ENCODE assay signal across 17 cellular contexts in the genomic region with DNA sequence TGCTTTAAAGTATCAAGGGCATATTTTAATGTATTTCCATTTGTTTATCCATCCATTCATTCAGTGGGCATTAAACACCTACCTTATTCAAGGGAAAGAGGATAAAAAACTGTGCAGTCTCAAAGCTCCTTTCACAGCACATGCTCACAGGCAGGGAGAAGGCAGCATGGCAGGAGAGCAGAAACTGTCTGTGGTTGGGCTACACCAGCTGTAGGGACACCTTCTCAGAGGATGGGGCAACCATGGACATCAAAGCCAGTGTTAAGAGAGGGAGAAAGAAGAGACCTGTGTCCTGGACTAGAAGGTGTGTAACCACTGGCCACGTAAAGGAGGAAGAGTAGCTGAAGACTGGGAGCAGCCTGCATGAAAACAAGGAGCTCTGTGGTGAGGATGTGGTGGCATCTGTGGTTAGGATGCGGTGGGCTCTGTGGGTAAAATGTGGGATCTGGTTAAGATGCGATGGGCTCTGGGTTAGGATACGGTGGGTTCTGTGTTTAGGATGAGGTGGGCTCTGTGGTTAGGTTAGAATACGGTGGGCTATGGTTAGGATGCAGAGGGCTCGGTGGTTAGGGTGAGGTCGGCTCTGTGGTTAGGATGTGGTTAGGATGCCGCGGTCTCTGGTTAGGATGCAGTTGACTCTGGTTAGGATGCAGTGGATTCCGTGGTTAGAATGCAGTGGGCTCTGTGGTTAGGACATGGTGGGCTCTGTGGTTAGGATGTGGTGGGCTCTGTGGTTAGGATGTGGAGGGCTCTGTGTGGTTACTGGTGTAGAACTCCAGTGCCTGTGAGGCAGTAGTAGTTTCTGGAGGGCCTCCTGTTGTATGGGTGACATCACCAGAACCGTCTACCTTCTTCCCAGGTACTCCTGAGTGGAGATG.
DNase-seq lines count a peak whose midpoint lies in the region; ATAC-seq lines count a peak whose summit lies in the region.
"Had no signal": no experiment of that assay in that cellular context is flagged by ENCODE, and none has a peak within 500 bp of the region (broad histone marks: within the 10 kb centered on the region; RNA-seq: fewer than 3 reads in every experiment).

No MANE protein-coding gene starts in this region.

- peak overlapping the region; percentile 56 for H3K4me3 Mint-ChIP-seq in activated CD4-positive, alpha-beta T cell treated with anti-CD3 and anti-CD28 coated beads for 36 hours
- peak overlapping the region in 7 of 10 donors; percentile 20 to 63 (median 53) for H3K4me3 Mint-ChIP-seq in naive thymus-derived CD8-positive, alpha-beta T cell
- H3K4me3 Mint-ChIP-seq: nephron progenitor cell had no signal

- POLR2A ChIA-PET in activated CD4-positive, alpha-beta T cell treated with anti-CD3 and anti-CD28 coated beads for 36 hours (lab: Charles Lee): interaction anchor here (0.6 kb wide), 1 partner anchor 743 kb away, joined by 3 read pairs; no protein-coding TSS in a partner anchor
- POLR2A ChIA-PET in naive thymus-derived CD8-positive, alpha-beta T cell (lab: Charles Lee): no interaction called here

- in situ Hi-C loops in HAP-1 (cut with MboI; ENCODE audit: low sequenced_read_pairs): no loop called here

- H3K4me1 ChIP-seq in HAP-1: peaks cover 3% of the 10 kb centered on the region
- H3K4me1 ChIP-seq: breast epithelium, heart left ventricle, uterus had no signal

- no peak for ATAC-seq in activated CD4-positive, alpha-beta T cell treated with anti-CD3 and anti-CD28 coated beads for 36 hours
- peak in 1 of 2 donors; percentile 34 for ATAC-seq in activated naive CD4-positive, alpha-beta T cell treated with anti-CD3 and anti-CD28 coated beads, Interleukin-2, amount 50 U/mL, for 72 hours
- peak in 1 of 2 donors; percentile 56 for ATAC-seq in naive thymus-derived CD8-positive, alpha-beta T cell
- ATAC-seq in GM18867 (IDR thresholded peaks at IDR 0.05; ENCODE audit: unreplicated experiment): no peak
- ATAC-seq: heart left ventricle had no signal

- peaks cover 7% of the 10 kb centered on the region for H3K27me3 ChIP-seq in HAP-1 (ENCODE audit: low read depth)
- H3K27me3 ChIP-seq: uterus had no signal

- peaks cover 20% of the 10 kb centered on the region for H3K4me1 Mint-ChIP-seq in activated CD4-positive, alpha-beta T cell treated with anti-CD3 and anti-CD28 coated beads for 36 hours
- peaks cover 24 to 47% (median 35%) of the 10 kb centered on the region in 4 donors for H3K4me1 Mint-ChIP-seq in naive thymus-derived CD8-positive, alpha-beta T cell

- peaks cover 7% of the 10 kb centered on the region for H3K9me3 Mint-ChIP-seq in activated CD4-positive, alpha-beta T cell treated with anti-CD3 and anti-CD28 coated beads for 36 hours (ENCODE audit: low read depth)
- H3K9me3 Mint-ChIP-seq in activated naive CD4-positive, alpha-beta T cell treated with anti-CD3 and anti-CD28 coated beads, Interleukin-2, amount 50 U/mL, for 72 hours: peaks cover 10% of the 10 kb centered on the region in 2 donors
- peaks cover 4 to 14% (median 9%) of the 10 kb centered on the region in 9 donors for H3K9me3 Mint-ChIP-seq in naive thymus-derived CD8-positive, alpha-beta T cell

- DNase-seq in activated CD4-positive, alpha-beta T cell treated with anti-CD3 and anti-CD28 coated beads for 36 hours: no peak
- DNase-seq in activated CD4-positive, alpha-beta T cell treated with anti-CD3 and anti-CD28 coated beads, Interleukin-2, amount 50 U/mL, for 1 hour: no peak
- DNase-seq in GF-D8 (lab: John Stamatoyannopoulos, UW): peak; percentile 9
- no peak for DNase-seq in activated naive CD4-positive, alpha-beta T cell treated with anti-CD3 and anti-CD28 coated beads, Interleukin-2, amount 50 U/mL, for 72 hours (ENCODE audit: low spot score in 2 of 2)
- peak in 3 of 10 donors; percentile 10 to 50 (median 13) for DNase-seq in naive thymus-derived CD8-positive, alpha-beta T cell
- DNase-seq in HAP-1 (ENCODE audit: low spot score in 2 of 2): no peak
- DNase-seq in AG20443 (ENCODE audit: low spot score): no peak
- DNase-seq: activated CD4-positive, alpha-beta T cell treated with anti-CD3 and anti-CD28 coated beads for 1 hour; activated gamma-delta T cell treated with Interleukin-2 at 50 U/mL for 16 hours; heart left ventricle; mammary epithelial cell; NCI-H2227 treated with DMSO at 0.1 percent for 48 hours; nephron progenitor cell; uterus had no signal

- H3K9me3 ChIP-seq in HAP-1: no peaks in the 10 kb centered on the region
- H3K9me3 ChIP-seq: breast epithelium, heart left ventricle, uterus had no signal

- no peaks in the 10 kb centered on the region for H3K36me3 ChIP-seq in HAP-1 (replicated peaks)
- H3K36me3 ChIP-seq: breast epithelium, heart left ventricle, uterus had no signal

- peaks cover 62% of the 10 kb centered on the region for H3K27me3 Mint-ChIP-seq in activated CD4-positive, alpha-beta T cell treated with anti-CD3 and anti-CD28 coated beads for 36 hours
- peaks cover 29 to 68% (median 57%) of the 10 kb centered on the region in 5 donors for H3K27me3 Mint-ChIP-seq in naive thymus-derived CD8-positive, alpha-beta T cell

- intact Hi-C loops in activated CD4-positive, alpha-beta T cell treated with anti-CD3 and anti-CD28 coated beads for 36 hours (cut with DNase I, micrococcal nuclease): no loop called here

- H3K36me3 Mint-ChIP-seq in activated CD4-positive, alpha-beta T cell treated with anti-CD3 and anti-CD28 coated beads for 36 hours (ENCODE audit: low read depth): peaks cover 2% of the 10 kb centered on the region
- H3K36me3 Mint-ChIP-seq in activated naive CD4-positive, alpha-beta T cell treated with anti-CD3 and anti-CD28 coated beads, Interleukin-2, amount 50 U/mL, for 72 hours: peaks cover 0 to 12% of the 10 kb centered on the region in 2 donors
- H3K36me3 Mint-ChIP-seq in naive thymus-derived CD8-positive, alpha-beta T cell: peaks cover 0 to 4% (median 2%) of the 10 kb centered on the region in 3 donors
- H3K36me3 Mint-ChIP-seq: CD14-positive monocyte had no signal

- CTCF ChIA-PET in activated CD4-positive, alpha-beta T cell treated with anti-CD3 and anti-CD28 coated beads for 36 hours (lab: Charles Lee): no interaction called here

- no peak overlapping the region for H3K4me3 ChIP-seq in HAP-1
- H3K4me3 ChIP-seq: breast epithelium, heart left ventricle, uterus had no signal

- H3K27ac Mint-ChIP-seq in activated CD4-positive, alpha-beta T cell treated with anti-CD3 and anti-CD28 coated beads for 36 hours: peak overlapping the region; percentile 77
- peak overlapping the region; percentile 3 to 63 for H3K27ac Mint-ChIP-seq in activated naive CD4-positive, alpha-beta T cell treated with anti-CD3 and anti-CD28 coated beads, Interleukin-2, amount 50 U/mL, for 72 hours
- H3K27ac Mint-ChIP-seq in naive thymus-derived CD8-positive, alpha-beta T cell: peak overlapping the region in 6 of 10 donors; percentile 3 to 99 (median 76)
- H3K27ac Mint-ChIP-seq: CD14-positive monocyte, nephron progenitor cell had no signal
